Comparison of ENCODE assay signal across 11 cellular contexts in the genomic region with DNA sequence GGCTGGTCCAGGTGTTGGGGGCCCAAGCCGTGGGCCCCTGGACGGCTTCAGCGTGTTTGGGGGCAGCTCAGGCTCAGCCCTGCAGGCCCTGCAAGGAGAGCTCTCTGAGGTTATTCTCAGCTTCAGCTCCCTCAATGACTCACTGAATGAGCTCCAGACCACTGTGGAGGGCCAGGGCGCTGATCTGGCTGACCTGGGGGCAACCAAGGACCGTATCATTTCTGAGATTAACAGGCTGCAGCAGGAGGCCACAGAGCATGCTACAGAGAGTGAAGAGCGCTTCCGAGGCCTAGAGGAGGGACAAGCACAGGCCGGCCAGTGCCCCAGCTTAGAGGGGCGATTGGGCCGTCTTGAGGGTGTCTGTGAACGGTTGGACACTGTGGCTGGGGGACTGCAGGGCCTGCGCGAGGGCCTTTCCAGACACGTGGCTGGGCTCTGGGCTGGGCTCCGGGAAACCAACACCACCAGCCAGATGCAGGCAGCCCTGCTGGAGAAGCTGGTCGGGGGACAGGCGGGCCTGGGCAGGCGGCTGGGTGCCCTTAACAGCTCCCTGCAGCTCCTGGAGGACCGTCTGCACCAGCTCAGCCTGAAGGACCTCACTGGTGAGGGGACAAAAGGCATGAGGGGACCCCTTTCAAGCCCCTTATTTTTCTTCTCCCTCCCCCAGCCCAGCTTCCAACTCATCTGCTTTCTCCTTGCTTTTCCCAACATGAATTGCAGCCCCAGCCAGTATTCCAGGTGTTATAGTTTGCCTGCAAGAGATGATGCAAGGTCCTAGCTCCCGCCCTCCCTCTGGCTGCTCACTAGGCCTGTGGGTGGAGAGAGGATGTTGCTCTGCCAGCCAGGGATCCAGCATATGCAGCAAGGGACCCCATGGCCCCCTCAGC. TPM values are rescaled to one million over a fixed set of nuclear protein-coding genes. Genes with fewer than 3 reads are reported as not detected.
DNase-seq lines count a peak whose midpoint lies in the region; ATAC-seq, FAIRE-seq and TF ChIP-seq lines count a peak whose summit lies in the region.
"Had no signal": no experiment of that assay in that cellular context is flagged by ENCODE, and none has a peak within 500 bp of the region (broad histone marks: within the 10 kb centered on the region; RNA-seq: fewer than 3 reads in every experiment).

No MANE protein-coding gene starts in this region.

- POLR2A ChIA-PET in K562 (lab: Yijun Ruan, JAX), result interaction anchor here (0.6 to 2.2 kb wide), 10 partner anchors 12 to 294 kb away, joined by 3 to 6 read pairs (median 3); a partner anchor contains a TSS

- intact Hi-C loops in activated CD4-positive, alpha-beta T cell treated with anti-CD3 and anti-CD28 coated beads, Interleukin-2, amount 10 ng/mL, durations not matched to agents 24 days and 14 days (cut with micrococcal nuclease), result no loop called here
- intact Hi-C loops in K562 (cut with micrococcal nuclease), result loop anchor here (2.0 kb wide), 1 partner anchor 123 kb away; no protein-coding TSS in a partner anchor
- intact Hi-C loops in sigmoid colon (cut with DNase I), result loop anchor here (2.0 kb wide), 1 partner anchor 113 kb away; a partner anchor contains a TSS

- H3K4me1 ChIP-seq in K562 (replicated peaks in 1 of 2; ENCODE audit: control insufficient read depth in 2 of 2, insufficient read depth in 2 of 2, low read length in 2 of 2), result peaks cover 55 to 75% of the 10 kb centered on the region in 2 experiments
- H3K4me1 ChIP-seq in sigmoid colon, result peaks cover 0 to 84% (median 70%) of the 10 kb centered on the region in 4 donors

- H3K4me3 ChIP-seq in K562, result no peak overlapping the region
- peak overlapping the region in 1 of 4 donors; percentile 91 for H3K4me3 ChIP-seq in sigmoid colon
- H3K4me3 ChIP-seq: hepatocyte had no signal

- no peak overlapping the region for H3K27ac Mint-ChIP-seq in activated CD4-positive, alpha-beta T cell treated with anti-CD3 and anti-CD28 coated beads, Interleukin-2, amount 10 ng/mL, durations not matched to agents 24 days and 14 days

- ATAC-seq in K562 (no peak), GM19324 (IDR thresholded peaks at IDR 0.05; ENCODE audit: low FRiP score, unreplicated experiment) (no peak)

- H3K4me3 Mint-ChIP-seq in activated CD4-positive, alpha-beta T cell treated with anti-CD3 and anti-CD28 coated beads, Interleukin-2, amount 10 ng/mL, durations not matched to agents 24 days and 14 days, result no peak overlapping the region

- WGBS in K562 (ENCODE audit: insufficient coverage, low coverage, missing lambda C conversion rate), result 74% methylated on average over 20 of the region's 20 CpGs
- WGBS in sigmoid colon, 2 donors, result 91% methylated on average over 20 of the region's 20 CpGs

- in situ Hi-C loops in K562 (cut with MboI), result no loop called here

- no peaks in the 10 kb centered on the region for H3K36me3 Mint-ChIP-seq in activated CD4-positive, alpha-beta T cell treated with anti-CD3 and anti-CD28 coated beads, Interleukin-2, amount 10 ng/mL, durations not matched to agents 24 days and 14 days (ENCODE audit: low read depth)

- no peak for TF ChIP-seq CTCF in K562 (IDR thresholded peaks at IDR 0.05 in 2 of 3, conservative IDR thresholded peaks at IDR 0.05 in 1 of 3; ENCODE audit: insufficient read depth in 2 of 3, low read depth in 1 of 3, low read length in 3 of 3)
- TF ChIP-seq CTCF in sigmoid colon (IDR thresholded peaks at IDR 0.05), result no peak

- H3K36me3 ChIP-seq in K562 (ENCODE audit: control insufficient read depth, insufficient read depth, low read length), result no peaks in the 10 kb centered on the region
- H3K36me3 ChIP-seq in sigmoid colon, result peaks cover 9 to 28% (median 15%) of the 10 kb centered on the region in 4 donors

- H3K79me2 ChIP-seq in K562 (ENCODE audit: control insufficient read depth, insufficient read depth, low read length), result peaks cover 8% of the 10 kb centered on the region; the same call in 1 of the 3 replicates

- H3K4me1 Mint-ChIP-seq in activated CD4-positive, alpha-beta T cell treated with anti-CD3 and anti-CD28 coated beads, Interleukin-2, amount 10 ng/mL, durations not matched to agents 24 days and 14 days, result peaks cover 37% of the 10 kb centered on the region

- H3K9me3 Mint-ChIP-seq in activated CD4-positive, alpha-beta T cell treated with anti-CD3 and anti-CD28 coated beads, Interleukin-2, amount 10 ng/mL, durations not matched to agents 24 days and 14 days, result no peaks in the 10 kb centered on the region

- H3K27me3 ChIP-seq in K562 (ENCODE audit: control insufficient read depth in 2 of 2, insufficient read depth in 2 of 2, low read length in 2 of 2), result no peaks in the 10 kb centered on the region
- no peaks in the 10 kb centered on the region for H3K27me3 ChIP-seq in sigmoid colon
- H3K27me3 ChIP-seq: hepatocyte had no signal

- TF ChIP-seq POLR2A in K562 (conservative IDR thresholded peaks at IDR 0.05), result no peak
- no peak for TF ChIP-seq POLR2A in sigmoid colon (IDR thresholded peaks at IDR 0.05)

- CTCF ChIA-PET in K562 (lab: Yijun Ruan, JAX; ENCODE audit: low intra/inter-chr PET ratio), result no interaction called here

- peak overlapping the region in 1 of 2 experiments; percentile 84; a peak in 2 of 4 replicates for H3K9ac ChIP-seq in K562 (ENCODE audit: insufficient read depth in 1 of 2, low read depth in 2 of 2, low read length in 2 of 2)

- H3K9me3 ChIP-seq in K562 (replicated peaks; ENCODE audit: control insufficient read depth, insufficient read depth, low read depth, low read length), result no peaks in the 10 kb centered on the region
- H3K9me3 ChIP-seq in sigmoid colon, result no peaks in the 10 kb centered on the region

- H3K27ac ChIP-seq in K562 (ENCODE audit: extremely low read depth, low read depth, low read length) (no peak overlapping the region; the same call in 2 of the 3 replicates), sigmoid colon (peak overlapping the region in 3 of 4 donors; percentile 94 to 98 (median 97))
- H3K27ac ChIP-seq: hepatocyte had no signal

- no peak for FAIRE-seq in K562 (lab: Jason Lieb, UNC)

- no TSS peak for BruUV-seq in K562 (replicated peaks; lab: Mats Ljungman, UMichigan)

- no peak overlapping the region for H3K4me2 ChIP-seq in K562 (ENCODE audit: insufficient read depth, low read length)
- H3K4me2 ChIP-seq: hepatocyte had no signal

- H3K9me1 ChIP-seq in K562 (ENCODE audit: control insufficient read depth, insufficient read depth, low read length), result peaks cover 4% of the 10 kb centered on the region

- peak; percentile 57 for DNase-seq in activated CD4-positive, alpha-beta T cell treated with anti-CD3 and anti-CD28 coated beads, Interleukin-2, amount 10 ng/mL, durations not matched to agents 24 days and 14 days
- DNase-seq in activated CD4-positive, alpha-beta T cell treated with anti-CD3 and anti-CD28 coated beads for 4 hours, result no peak
- no peak for DNase-seq in K562 (ENCODE audit: extremely low read depth in 1 of 4, low spot score in 3 of 4)
- no peak for DNase-seq in sigmoid colon
- DNase-seq in stimulated activated CD4-positive, alpha-beta T cell treated with anti-CD3 and anti-CD28 coated beads, Interleukin-2, amount 100 ng/mL, for 24 hours, result no peak
- DNase-seq: activated CD4-positive, alpha-beta T cell treated with anti-CD3 and anti-CD28 coated beads, Interleukin-2, amount 50 U/mL, for 1 hour; activated effector memory CD4-positive, alpha-beta T cell treated with anti-CD3 and anti-CD28 coated beads, Interleukin-2, amount 50 U/mL, for 16 hours; caudate nucleus; NCI-H226 had no signal

- no peak overlapping the region for H2AFZ ChIP-seq in K562 (ENCODE audit: low read depth, low read length)
- H2AFZ ChIP-seq: hepatocyte had no signal

- no peaks in the 10 kb centered on the region for H4K20me1 ChIP-seq in K562 (replicated peaks; ENCODE audit: control insufficient read depth, insufficient read depth, low read length)

- no peaks in the 10 kb centered on the region for H3K27me3 Mint-ChIP-seq in activated CD4-positive, alpha-beta T cell treated with anti-CD3 and anti-CD28 coated beads, Interleukin-2, amount 10 ng/mL, durations not matched to agents 24 days and 14 days

- TF ChIP-seq EP300 in K562 (IDR thresholded peaks at IDR 0.05; ENCODE audit: low read length) (no peak), sigmoid colon (IDR thresholded peaks at IDR 0.05) (no peak)

- no peak for TF ChIP-seq RAD21 in K562 (CRISPR knock-in tag; conservative IDR thresholded peaks at IDR 0.05 in 1 of 2, IDR thresholded peaks at IDR 0.05 in 1 of 2)

RNA-seq across cellular contexts. Expression of a gene that starts 2.9 kb away (rescaled TPM):
- 13.4 and 13.9 TPM in 2 replicates for total RNA-seq in activated CD4-positive, alpha-beta T cell treated with anti-CD3 and anti-CD28 coated beads, Interleukin-2, amount 10 ng/mL, durations not matched to agents 24 days and 14 days
- total RNA-seq in K562 (2011; cell fraction: chromatin; rRNA removed; ENCODE audit: low replicate concordance), result 2.0 and 6.1 TPM in 2 replicates
- total RNA-seq in K562 (2011; cell fraction: nucleolus; rRNA removed), result 5.5 and 8.5 TPM in 2 replicates
- total RNA-seq in K562 (2011; cell fraction: nucleoplasm; rRNA removed), result 5.1 and 5.5 TPM in 2 replicates
- total RNA-seq in K562 (2014; rRNA removed), result 5.8 and 9.8 TPM in 2 replicates
- 2.4 and 3.6 TPM in 2 replicates for total RNA-seq in K562 (2014; rRNA removed; fragmentation: Illumina TruSeq; extraction: Trizol)
- 8.8 and 9.2 TPM in 2 replicates for total RNA-seq in K562 (2015; rRNA removed; fragmentation: Illumina TruSeq; extraction: Trizol)
- 10.7 and 13.2 TPM in 2 replicates for total RNA-seq in K562 (2021)
- 3.4 and 3.7 TPM in 2 replicates for polyA plus RNA-seq in K562 (2011; rRNA removed)
- 4.3 and 6.2 TPM in 2 replicates for polyA plus RNA-seq in K562 (2011; cell fraction: cytosol; rRNA removed)
- 9.1 and 9.7 TPM in 2 replicates for polyA plus RNA-seq in K562 (2011; cell fraction: nucleus; rRNA removed)
- polyA plus RNA-seq in K562 (2012), result 15.4 and 17.5 TPM in 2 replicates
- 6.2 TPM in 2 replicates for polyA plus RNA-seq in K562 (2014; fragmentation: Illumina TruSeq; extraction: Trizol)
- 1 to 10 TPM; 1.5 to 2.7 TPM for polyA plus RNA-seq in K562 (2014; fragmentation: Nextera tagmentation; extraction: Ambion mirVana)
- 4.8 and 5.2 TPM in 2 replicates for polyA plus RNA-seq in K562 (2014; rRNA removed)
- 2.0 and 2.2 TPM in 2 replicates for polyA minus RNA-seq in K562 (2011; rRNA and poly(A)+ RNA removed)
- 5.2 and 6.2 TPM in 2 replicates for polyA minus RNA-seq in K562 (2011; cell fraction: cytosol; rRNA and poly(A)+ RNA removed)
- 3.3 and 3.4 TPM in 2 replicates for polyA minus RNA-seq in K562 (2011; cell fraction: nucleus; rRNA and poly(A)+ RNA removed)
- 1 to 10 TPM; 1.6 to 5.3 (median 3.8) TPM for total RNA-seq in sigmoid colon
- 10 to 100 TPM in 1 of 3 donors, 1 to 10 TPM in 2; 2.4 to 12.7 (median 6.7) TPM for polyA plus RNA-seq in sigmoid colon

RNA-seq across cellular contexts. Expression of a gene that starts 5.2 kb away (rescaled TPM):
- total RNA-seq in activated CD4-positive, alpha-beta T cell treated with anti-CD3 and anti-CD28 coated beads, Interleukin-2, amount 10 ng/mL, durations not matched to agents 24 days and 14 days, result 1.1 and 1.4 TPM in 2 replicates
- 0.26 and 1.00 TPM in 2 replicates for total RNA-seq in K562 (2011; cell fraction: chromatin; rRNA removed; ENCODE audit: low replicate concordance)
- total RNA-seq in K562 (2011; cell fraction: nucleolus; rRNA removed), result 1.6 and 2.0 TPM in 2 replicates
- 0.51 and 0.61 TPM in 2 replicates for total RNA-seq in K562 (2011; cell fraction: nucleoplasm; rRNA removed)
- total RNA-seq in K562 (2014; rRNA removed), result 2.2 and 2.7 TPM in 2 replicates
- total RNA-seq in K562 (2014; rRNA removed; fragmentation: Illumina TruSeq; extraction: Trizol), result 0.04 TPM in 1 of 2 replicates, not detected in the other
- total RNA-seq in K562 (2015; rRNA removed; fragmentation: Illumina TruSeq; extraction: Trizol), result 0.54 and 0.75 TPM in 2 replicates
- total RNA-seq in K562 (2021), result 1.0 and 1.5 TPM in 2 replicates
- 0.24 and 0.43 TPM in 2 replicates for polyA plus RNA-seq in K562 (2011; rRNA removed)
- 0.63 and 1.3 TPM in 2 replicates for polyA plus RNA-seq in K562 (2011; cell fraction: cytosol; rRNA removed)
- polyA plus RNA-seq in K562 (2011; cell fraction: nucleus; rRNA removed), result 1.1 and 2.4 TPM in 2 replicates
- 1.1 and 1.7 TPM in 2 replicates for polyA plus RNA-seq in K562 (2012)
- polyA plus RNA-seq in K562 (2014; fragmentation: Illumina TruSeq; extraction: Trizol), result 0.06 and 0.37 TPM in 2 replicates
- polyA plus RNA-seq in K562 (2014; fragmentation: Nextera tagmentation; extraction: Ambion mirVana), result not detected
- 0.94 and 1.1 TPM in 2 replicates for polyA plus RNA-seq in K562 (2014; rRNA removed)
- 0.12 and 0.25 TPM in 2 replicates for polyA minus RNA-seq in K562 (2011; rRNA and poly(A)+ RNA removed)
- 0.46 and 0.67 TPM in 2 replicates for polyA minus RNA-seq in K562 (2011; cell fraction: cytosol; rRNA and poly(A)+ RNA removed)
- 0.78 and 0.94 TPM in 2 replicates for polyA minus RNA-seq in K562 (2011; cell fraction: nucleus; rRNA and poly(A)+ RNA removed)
- total RNA-seq in sigmoid colon, result 100 to 1,000 TPM; 156 to 350 (median 279) TPM
- 10 to 100 TPM in 1 of 3 donors, 1 to 10 TPM in 2; 4.8 to 50.9 (median 5.3) TPM for polyA plus RNA-seq in sigmoid colon

RNA-seq across cellular contexts. Expression of a gene that starts 12.2 kb away (rescaled TPM):
- total RNA-seq in activated CD4-positive, alpha-beta T cell treated with anti-CD3 and anti-CD28 coated beads, Interleukin-2, amount 10 ng/mL, durations not matched to agents 24 days and 14 days, result 314 and 326 TPM in 2 replicates
- total RNA-seq in K562 (2011; cell fraction: chromatin; rRNA removed; ENCODE audit: low replicate concordance), result 32.9 and 75.2 TPM in 2 replicates
- total RNA-seq in K562 (2011; cell fraction: nucleolus; rRNA removed), result 76.6 and 92.2 TPM in 2 replicates
- total RNA-seq in K562 (2011; cell fraction: nucleoplasm; rRNA removed), result 88.9 and 136 TPM in 2 replicates
- 186 and 199 TPM in 2 replicates for total RNA-seq in K562 (2014; rRNA removed)
- total RNA-seq in K562 (2014; rRNA removed; fragmentation: Illumina TruSeq; extraction: Trizol), result 263 and 292 TPM in 2 replicates
- total RNA-seq in K562 (2015; rRNA removed; fragmentation: Illumina TruSeq; extraction: Trizol), result 335 and 366 TPM in 2 replicates
- total RNA-seq in K562 (2021), result 239 and 266 TPM in 2 replicates
- 328 and 435 TPM in 2 replicates for polyA plus RNA-seq in K562 (2011; rRNA removed)
- polyA plus RNA-seq in K562 (2011; cell fraction: cytosol; rRNA removed), result 794 and 995 TPM in 2 replicates
- polyA plus RNA-seq in K562 (2011; cell fraction: nucleus; rRNA removed), result 204 and 270 TPM in 2 replicates
- 363 and 494 TPM in 2 replicates for polyA plus RNA-seq in K562 (2012)
- polyA plus RNA-seq in K562 (2014; fragmentation: Illumina TruSeq; extraction: Trizol), result 503 and 545 TPM in 2 replicates
- 1,000 to 10,000 TPM; 1,144 to 1,155 TPM for polyA plus RNA-seq in K562 (2014; fragmentation: Nextera tagmentation; extraction: Ambion mirVana)
- polyA plus RNA-seq in K562 (2014; rRNA removed), result 355 and 369 TPM in 2 replicates
- polyA minus RNA-seq in K562 (2011; rRNA and poly(A)+ RNA removed), result 170 and 193 TPM in 2 replicates
- polyA minus RNA-seq in K562 (2011; cell fraction: cytosol; rRNA and poly(A)+ RNA removed), result 371 and 384 TPM in 2 replicates
- 63.4 and 99.5 TPM in 2 replicates for polyA minus RNA-seq in K562 (2011; cell fraction: nucleus; rRNA and poly(A)+ RNA removed)
- 100 to 1,000 TPM; 244 to 428 (median 382) TPM for total RNA-seq in sigmoid colon
- polyA plus RNA-seq in sigmoid colon, result 100 to 1,000 TPM; 366 to 688 (median 635) TPM

RNA-seq across cellular contexts. Expression of a gene that starts 32.2 kb away (rescaled TPM):
- total RNA-seq in activated CD4-positive, alpha-beta T cell treated with anti-CD3 and anti-CD28 coated beads, Interleukin-2, amount 10 ng/mL, durations not matched to agents 24 days and 14 days, result 13.9 and 14.1 TPM in 2 replicates
- total RNA-seq in K562 (2011; cell fraction: chromatin; rRNA removed; ENCODE audit: low replicate concordance), result 40.2 and 80.6 TPM in 2 replicates
- total RNA-seq in K562 (2011; cell fraction: nucleolus; rRNA removed), result 34.5 and 47.0 TPM in 2 replicates
- 34.2 and 36.7 TPM in 2 replicates for total RNA-seq in K562 (2011; cell fraction: nucleoplasm; rRNA removed)
- total RNA-seq in K562 (2014; rRNA removed), result 26.2 and 30.3 TPM in 2 replicates
- total RNA-seq in K562 (2014; rRNA removed; fragmentation: Illumina TruSeq; extraction: Trizol), result 25.8 and 26.4 TPM in 2 replicates
- 28.7 and 29.1 TPM in 2 replicates for total RNA-seq in K562 (2015; rRNA removed; fragmentation: Illumina TruSeq; extraction: Trizol)
- 37.6 and 40.3 TPM in 2 replicates for total RNA-seq in K562 (2021)
- polyA plus RNA-seq in K562 (2011; rRNA removed), result 48.3 and 52.7 TPM in 2 replicates
- polyA plus RNA-seq in K562 (2011; cell fraction: cytosol; rRNA removed), result 61.4 and 68.7 TPM in 2 replicates
- polyA plus RNA-seq in K562 (2011; cell fraction: nucleus; rRNA removed), result 59.7 and 61.5 TPM in 2 replicates
- 33.2 and 62.0 TPM in 2 replicates for polyA plus RNA-seq in K562 (2012)
- polyA plus RNA-seq in K562 (2014; fragmentation: Illumina TruSeq; extraction: Trizol), result 49.5 and 52.3 TPM in 2 replicates
- polyA plus RNA-seq in K562 (2014; fragmentation: Nextera tagmentation; extraction: Ambion mirVana), result 1 to 10 TPM; 3.3 to 6.3 TPM
- 24.9 and 33.8 TPM in 2 replicates for polyA plus RNA-seq in K562 (2014; rRNA removed)
- 42.1 and 50.9 TPM in 2 replicates for polyA minus RNA-seq in K562 (2011; rRNA and poly(A)+ RNA removed)
- polyA minus RNA-seq in K562 (2011; cell fraction: cytosol; rRNA and poly(A)+ RNA removed), result 22.4 and 26.2 TPM in 2 replicates
- polyA minus RNA-seq in K562 (2011; cell fraction: nucleus; rRNA and poly(A)+ RNA removed), result 20.7 and 27.2 TPM in 2 replicates
- total RNA-seq in sigmoid colon, result 10 to 100 TPM; 16.8 to 23.3 (median 18.1) TPM
- 10 to 100 TPM; 12.4 to 16.2 (median 13.4) TPM for polyA plus RNA-seq in sigmoid colon

RNA-seq across cellular contexts. Expression of a gene that starts 35.3 kb away (rescaled TPM):
- 14.4 and 15.1 TPM in 2 replicates for total RNA-seq in activated CD4-positive, alpha-beta T cell treated with anti-CD3 and anti-CD28 coated beads, Interleukin-2, amount 10 ng/mL, durations not matched to agents 24 days and 14 days
- total RNA-seq in K562 (2011; cell fraction: chromatin; rRNA removed; ENCODE audit: low replicate concordance), result 0.33 and 1.5 TPM in 2 replicates
- 0.33 and 0.39 TPM in 2 replicates for total RNA-seq in K562 (2011; cell fraction: nucleolus; rRNA removed)
- total RNA-seq in K562 (2011; cell fraction: nucleoplasm; rRNA removed), result 0.99 TPM in 1 of 2 replicates, not detected in the other
- total RNA-seq in K562 (2014; rRNA removed), result 0.50 and 0.53 TPM in 2 replicates
- total RNA-seq in K562 (2014; rRNA removed; fragmentation: Illumina TruSeq; extraction: Trizol), result 0.29 and 0.33 TPM in 2 replicates
- 0.22 and 0.41 TPM in 2 replicates for total RNA-seq in K562 (2015; rRNA removed; fragmentation: Illumina TruSeq; extraction: Trizol)
- total RNA-seq in K562 (2021), result 0.44 and 0.72 TPM in 2 replicates
- polyA plus RNA-seq in K562 (2011; rRNA removed), result 0.24 and 0.49 TPM in 2 replicates
- 0.07 and 0.19 TPM in 2 replicates for polyA plus RNA-seq in K562 (2011; cell fraction: cytosol; rRNA removed)
- 0.46 and 0.48 TPM in 2 replicates for polyA plus RNA-seq in K562 (2011; cell fraction: nucleus; rRNA removed)
- 0.38 and 0.65 TPM in 2 replicates for polyA plus RNA-seq in K562 (2012)
- polyA plus RNA-seq in K562 (2014; fragmentation: Illumina TruSeq; extraction: Trizol), result 0.37 and 0.42 TPM in 2 replicates
- under 1 TPM; 0.07 to 0.10 TPM for polyA plus RNA-seq in K562 (2014; fragmentation: Nextera tagmentation; extraction: Ambion mirVana)
- 0.41 and 0.88 TPM in 2 replicates for polyA plus RNA-seq in K562 (2014; rRNA removed)
- polyA minus RNA-seq in K562 (2011; rRNA and poly(A)+ RNA removed), result 0.11 TPM in 1 of 2 replicates, not detected in the other
- not detected in 2 replicates for polyA minus RNA-seq in K562 (2011; cell fraction: cytosol; rRNA and poly(A)+ RNA removed)
- polyA minus RNA-seq in K562 (2011; cell fraction: nucleus; rRNA and poly(A)+ RNA removed), result 0.22 and 0.54 TPM in 2 replicates
- total RNA-seq in sigmoid colon, result 1 to 10 TPM in 2 of 4 donors, under 1 TPM in 2; 0.68 to 1.4 (median 0.97) TPM
- 1 to 10 TPM in 1 of 3 donors, not detected in 2; 2.6 TPM for polyA plus RNA-seq in sigmoid colon

Comparison
In these comparisons a context has a peak if more than half of its experiments do, and no peak if none do; other contexts are left out.
1. RNA of a gene that starts 5.2 kb away (total RNA-seq): 156 to 350 TPM in sigmoid colon; 0.04 to 2.7 TPM in K562 and 1.1 to 1.4 TPM in activated CD4-positive, alpha-beta T cell treated with anti-CD3 and anti-CD28 coated beads, Interleukin-2, amount 10 ng/mL, durations not matched to agents 24 days and 14 days; every median in the first group is over 10 times any median in the second.